Comparison of ENCODE assay signal across 1 cellular context in the genomic region with DNA sequence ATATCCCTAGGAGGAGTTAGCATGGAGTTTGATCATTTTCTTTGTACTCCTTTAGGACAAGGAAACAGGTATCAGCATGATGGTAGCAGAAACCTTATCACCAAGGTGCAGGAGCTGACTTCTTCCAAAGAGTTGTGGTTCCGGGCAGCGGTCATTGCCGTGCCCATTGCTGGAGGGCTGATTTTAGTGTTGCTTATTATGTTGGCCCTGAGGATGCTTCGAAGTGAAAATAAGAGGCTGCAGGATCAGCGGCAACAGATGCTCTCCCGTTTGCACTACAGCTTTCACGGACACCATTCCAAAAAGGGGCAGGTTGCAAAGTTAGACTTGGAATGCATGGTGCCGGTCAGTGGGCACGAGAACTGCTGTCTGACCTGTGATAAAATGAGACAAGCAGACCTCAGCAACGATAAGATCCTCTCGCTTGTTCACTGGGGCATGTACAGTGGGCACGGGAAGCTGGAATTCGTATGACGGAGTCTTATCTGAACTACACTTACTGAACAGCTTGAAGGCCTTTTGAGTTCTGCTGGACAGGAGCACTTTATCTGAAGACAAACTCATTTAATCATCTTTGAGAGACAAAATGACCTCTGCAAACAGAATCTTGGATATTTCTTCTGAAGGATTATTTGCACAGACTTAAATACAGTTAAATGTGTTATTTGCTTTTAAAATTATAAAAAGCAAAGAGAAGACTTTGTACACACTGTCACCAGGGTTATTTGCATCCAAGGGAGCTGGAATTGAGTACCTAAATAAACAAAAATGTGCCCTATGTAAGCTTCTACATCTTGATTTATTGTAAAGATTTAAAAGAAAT.
TF ChIP-seq lines count a peak whose summit lies in the region.

No MANE protein-coding gene starts in this region.

TF ChIP-seq in HEK293, 187 proteins besides CTCF, POLR2A, EP300 and RAD21 (continued from another document):
- TF ChIP-seq, protein P1, sequence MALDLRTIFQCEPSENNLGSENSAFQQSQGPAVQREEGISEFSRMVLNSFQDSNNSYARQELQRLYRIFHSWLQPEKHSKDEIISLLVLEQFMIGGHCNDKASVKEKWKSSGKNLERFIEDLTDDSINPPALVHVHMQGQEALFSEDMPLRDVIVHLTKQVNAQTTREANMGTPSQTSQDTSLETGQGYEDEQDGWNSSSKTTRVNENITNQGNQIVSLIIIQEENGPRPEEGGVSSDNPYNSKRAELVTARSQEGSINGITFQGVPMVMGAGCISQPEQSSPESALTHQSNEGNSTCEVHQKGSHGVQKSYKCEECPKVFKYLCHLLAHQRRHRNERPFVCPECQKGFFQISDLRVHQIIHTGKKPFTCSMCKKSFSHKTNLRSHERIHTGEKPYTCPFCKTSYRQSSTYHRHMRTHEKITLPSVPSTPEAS (tag by site-specific recombination; IDR thresholded peaks at IDR 0.05) = no peak
- peak; percentile 37; the same call in 1 of the 2 replicates for TF ChIP-seq ZNF664 (tag by site-specific recombination; IDR thresholded peaks at IDR 0.05)
TF ChIP-seq in HEK293: peak in this region for 6.
